ENCODE assay signal across 9 cellular contexts in genomic region chr21:35189077-35189863, GRCh38.
A peak's percentile ranks its signal among the peaks of the same experiment; 100 is the strongest.
DNase-seq lines count a peak whose midpoint lies in the region; ATAC-seq and TF ChIP-seq lines count a peak whose summit lies in the region.
"Had no signal": no experiment of that assay in that cellular context is flagged by ENCODE, and none has a peak within 500 bp of the region (broad histone marks: within the 10 kb centered on the region; RNA-seq: fewer than 3 reads in every experiment).

No MANE protein-coding gene starts in this region.

- peak; percentile 79 for DNase-seq in AG20443 (ENCODE audit: low spot score)
- peak; percentile 67 for DNase-seq in fibroblast of pulmonary artery (ENCODE audit: low read depth)
- DNase-seq in lower lobe of right lung, result no peak
- no peak for DNase-seq in T-helper 1 cell
- DNase-seq in DMS153 (lab: John Stamatoyannopoulos, UW), result no peak
- no peak for DNase-seq in NCI-H187 (lab: John Stamatoyannopoulos, UW)
- DNase-seq: T-cell had no signal

- no peaks in the 10 kb centered on the region for H3K4me1 ChIP-seq in lower lobe of right lung

- H3K4me3 ChIP-seq in fibroblast of pulmonary artery (replicated peaks; ENCODE audit: low read depth, low read length) (no peak overlapping the region), lower lobe of right lung (no peak overlapping the region)

- H3K27me3 ChIP-seq in lower lobe of right lung (ENCODE audit: low read depth), result no peaks in the 10 kb centered on the region

- no peak overlapping the region for H3K27ac ChIP-seq in lower lobe of right lung

- intact Hi-C loops in lower lobe of right lung (cut with DNase I), result no loop called here

- H3K9me3 ChIP-seq in lower lobe of right lung, result no peaks in the 10 kb centered on the region

- H3K36me3 ChIP-seq in lower lobe of right lung, result no peaks in the 10 kb centered on the region

- peak; percentile 98 for ATAC-seq in GM19395 (IDR thresholded peaks at IDR 0.05; ENCODE audit: unreplicated experiment)
- peak; percentile 87 for ATAC-seq in HG03175 (IDR thresholded peaks at IDR 0.05; ENCODE audit: unreplicated experiment)
- no peak for ATAC-seq in lower lobe of right lung
- ATAC-seq: T-cell had no signal

- TF ChIP-seq CTCF in fibroblast of pulmonary artery (IDR thresholded peaks at IDR 0.05; ENCODE audit: low read length, missing control alignments) (no peak), lower lobe of right lung (IDR thresholded peaks at IDR 0.05) (no peak)

Comparison
In these comparisons a context has a peak if more than half of its experiments do, and no peak if none do; other contexts are left out.
1. DNase-seq: peak in AG20443 (single experiment) and fibroblast of pulmonary artery (single experiment); none in lower lobe of right lung (single experiment), T-helper 1 cell (0 of 5), DMS153 (single experiment) and NCI-H187 (0 of 2).
2. ATAC-seq: peak in GM19395 (single experiment) and HG03175 (single experiment); none in lower lobe of right lung (0 of 2).